In genomic region chr6:68333444-68333843, GRCh38 we compare ENCODE assay signal across 26 cellular contexts.
DNase-seq lines count a peak whose midpoint lies in the region; ATAC-seq and TF ChIP-seq lines count a peak whose summit lies in the region.
"Had no signal": no experiment of that assay in that cellular context is flagged by ENCODE, and none has a peak within 500 bp of the region (broad histone marks: within the 10 kb centered on the region; RNA-seq: fewer than 3 reads in every experiment).

No MANE protein-coding gene starts in this region.

- TF ChIP-seq CTCF in choroid plexus epithelial cell (conservative IDR thresholded peaks at IDR 0.05; ENCODE audit: low read depth, low read length) (no peak), spleen (IDR thresholded peaks at IDR 0.05 in 8 of 11, conservative IDR thresholded peaks at IDR 0.05 in 3 of 11) (no peak)

- no peak overlapping the region for H3K27ac ChIP-seq in aorta (ENCODE audit: low read depth in 1 of 2, low read length in 2 of 2)
- H3K27ac ChIP-seq in spleen, result no peak overlapping the region
- H3K27ac ChIP-seq: BLaER1 treated with 17β-estradiol and CSF1 and Interleukin-3, amounts not matched to agents 10 nM and 100 nM; brain microvascular endothelial cell; gastrocnemius medialis; prostate gland; thyroid gland; vagina had no signal

- H3K9me3 ChIP-seq in aorta (ENCODE audit: control insufficient read depth, low read length), result no peaks in the 10 kb centered on the region
- H3K9me3 ChIP-seq in spleen, result no peaks in the 10 kb centered on the region
- H3K9me3 ChIP-seq: BLaER1 treated with 17β-estradiol and CSF1 and Interleukin-3, amounts not matched to agents 10 nM and 100 nM; gastrocnemius medialis; prostate gland; thyroid gland; vagina had no signal

- H3K4me1 ChIP-seq in aorta (ENCODE audit: control insufficient read depth in 1 of 2, insufficient read depth in 2 of 2, low read length in 2 of 2) (no peaks in the 10 kb centered on the region), spleen (no peaks in the 10 kb centered on the region)
- H3K4me1 ChIP-seq: BLaER1 treated with 17β-estradiol and CSF1 and Interleukin-3, amounts not matched to agents 10 nM and 100 nM; gastrocnemius medialis; prostate gland; thyroid gland; vagina had no signal

- peak; percentile 10 for DNase-seq in Ammon's horn (ENCODE audit: low spot score)
- peak; percentile 15 for DNase-seq in G401 (ENCODE audit: low spot score)
- peak; percentile 74 for DNase-seq in NCI-H446 treated with DMSO at 0.1 percent for 48 hours (lab: John Stamatoyannopoulos, UW)
- peak; percentile 3 for DNase-seq in choroid plexus epithelial cell (ENCODE audit: low read depth)
- no peak for DNase-seq in aorta
- DNase-seq in amniotic stem cell (lab: John Stamatoyannopoulos, UW), result no peak
- no peak for DNase-seq in spleen
- DNase-seq: activated CD4-positive, alpha-beta memory T cell treated with anti-CD3 and anti-CD28 coated beads for 36 hours; activated CD4-positive, CD25-positive, alpha-beta regulatory T cell treated with anti-CD3 and anti-CD28 coated beads, Interleukin-2, amount 50 U/mL, for 72 hours; activated T-cell treated with anti-CD3 and anti-CD28 coated beads, Interleukin-2, amount 50 U/mL, for 72 hours; brain microvascular endothelial cell; DMS79 treated with DMSO at 0.1 percent for 48 hours; gastrocnemius medialis; GF-D8; IMR-90; mucosa of descending colon; NCI-H510A; occipital lobe; Right ventricle myocardium superior; stimulated activated CD4-positive, alpha-beta T cell treated with anti-CD3 and anti-CD28 coated beads, Interleukin-4, amount 100 ng/mL, for 24 hours; thyroid gland had no signal

- intact Hi-C loops in aorta (cut with DNase I), result no loop called here
- intact Hi-C loops in spleen (cut with DNase I; ENCODE audit: low total_unique reads), result no loop called here

- H3K4me3 ChIP-seq in choroid plexus epithelial cell (ENCODE audit: low read depth, low read length), result no peak overlapping the region
- no peak overlapping the region for H3K4me3 ChIP-seq in aorta (ENCODE audit: low read length in 2 of 2)
- H3K4me3 ChIP-seq in spleen, result no peak overlapping the region
- H3K4me3 ChIP-seq: BLaER1 treated with 17β-estradiol and CSF1 and Interleukin-3, amounts not matched to agents 10 nM and 100 nM; gastrocnemius medialis; mucosa of descending colon; prostate gland; thyroid gland; vagina had no signal

- no peaks in the 10 kb centered on the region for H3K36me3 ChIP-seq in aorta (ENCODE audit: control insufficient read depth in 1 of 2, insufficient read depth in 2 of 2, low read length in 1 of 2)
- H3K36me3 ChIP-seq in spleen, result no peaks in the 10 kb centered on the region
- H3K36me3 ChIP-seq: BLaER1 treated with 17β-estradiol and CSF1 and Interleukin-3, amounts not matched to agents 10 nM and 100 nM; brain microvascular endothelial cell; gastrocnemius medialis; prostate gland; thyroid gland; vagina had no signal

- in situ Hi-C loops in G401 (cut with HindIII; ENCODE audit: low sequenced_read_pairs), result no loop called here

- no peak for TF ChIP-seq POLR2A in spleen (IDR thresholded peaks at IDR 0.05)

- H3K27me3 ChIP-seq in aorta (ENCODE audit: control insufficient read depth in 1 of 2, insufficient read depth in 2 of 2, low read length in 1 of 2) (no peaks in the 10 kb centered on the region), spleen (replicated peaks in 1 of 7) (no peaks in the 10 kb centered on the region)
- H3K27me3 ChIP-seq: BLaER1 treated with 17β-estradiol and CSF1 and Interleukin-3, amounts not matched to agents 10 nM and 100 nM; brain microvascular endothelial cell; gastrocnemius medialis; thyroid gland; vagina had no signal

- no peak for ATAC-seq in aorta (ENCODE audit: low FRiP score)
- ATAC-seq: activated T-cell treated with anti-CD3 and anti-CD28 coated beads, Interleukin-2, amount 50 U/mL, for 72 hours; gastrocnemius medialis; mucosa of descending colon; natural killer cell treated with Interleukin-12 subunit alpha and Interleukin-12 subunit beta and Interleukin-15 and Interleukin-18, amount 100 ng/mL, for 72 hours; Panc1 had no signal

Comparison
In these comparisons a context has a peak if more than half of its experiments do, and no peak if none do; other contexts are left out.
1. DNase-seq: peak in Ammon's horn (single experiment), G401 (single experiment), NCI-H446 treated with DMSO at 0.1 percent for 48 hours (single experiment) and choroid plexus epithelial cell (single experiment); none in aorta (0 of 2), amniotic stem cell (single experiment) and spleen (single experiment).